ENCODE assay signal across 1 cellular context in genomic region chr16:4976079-4976478, GRCh38.
TF ChIP-seq lines count a peak whose summit lies in the region.

No MANE protein-coding gene starts in this region.

TF ChIP-seq in GM12878, 131 proteins besides CTCF, POLR2A, EP300 and RAD21 (continues in another document):
- TF ChIP-seq NR2C2 (IDR thresholded peaks at IDR 0.05; ENCODE audit: borderline replicate concordance, control insufficient read depth, insufficient read length, low read depth), result no peak
- TF ChIP-seq MEF2A (IDR thresholded peaks at IDR 0.05; ENCODE audit: insufficient read depth, low read depth, low read length), result 0 out of 2 replicates have a peak, but pooled peaks have one; percentile 23
- no peak for TF ChIP-seq NFXL1 (IDR thresholded peaks at IDR 0.05; ENCODE audit: borderline replicate concordance)
- peak; percentile 53; the same call in 1 of the 2 replicates for TF ChIP-seq MTA2 (IDR thresholded peaks at IDR 0.05; ENCODE audit: low read depth)
- no peak for TF ChIP-seq ZZZ3 (IDR thresholded peaks at IDR 0.05; ENCODE audit: control insufficient read depth, insufficient read length, low read depth)
- no peak for TF ChIP-seq NR2F1 (conservative IDR thresholded peaks at IDR 0.05)
- no peak for TF ChIP-seq ZBTB33 (IDR thresholded peaks at IDR 0.05)
- no peak for TF ChIP-seq NFYA (IDR thresholded peaks at IDR 0.05; ENCODE audit: borderline replicate concordance, low read depth, low read length)
- no peak for TF ChIP-seq MAX (IDR thresholded peaks at IDR 0.05; ENCODE audit: low read depth, low read length)
- no peak for TF ChIP-seq ZNF592 (IDR thresholded peaks at IDR 0.05)
- TF ChIP-seq BRCA1 (IDR thresholded peaks at IDR 0.05; ENCODE audit: low read depth, low read length), result no peak
- TF ChIP-seq SUZ12 (IDR thresholded peaks at IDR 0.05; ENCODE audit: unreplicated experiment), result no peak
- TF ChIP-seq EZH2 (IDR thresholded peaks at IDR 0.05; ENCODE audit: borderline replicate concordance, control insufficient read depth, low read depth, low read length), result no peak
- no peak for TF ChIP-seq MLLT1 (IDR thresholded peaks at IDR 0.05)
- no peak for TF ChIP-seq RCOR1 (conservative IDR thresholded peaks at IDR 0.05; ENCODE audit: low read depth, low read length)
- peak; percentile 94 for TF ChIP-seq ZNF24 (IDR thresholded peaks at IDR 0.05)
- TF ChIP-seq ZBTB11 (CRISPR knock-in tag; IDR thresholded peaks at IDR 0.05), result no peak
- no peak for TF ChIP-seq SREBF1 (IDR thresholded peaks at IDR 0.05; ENCODE audit: low read length)
- TF ChIP-seq RB1 (IDR thresholded peaks at IDR 0.05; ENCODE audit: borderline replicate concordance), result no peak
- TF ChIP-seq POLR2AphosphoS2 (IDR thresholded peaks at IDR 0.05; ENCODE audit: low read depth, low read length), result no peak
- TF ChIP-seq MXI1 (IDR thresholded peaks at IDR 0.05; ENCODE audit: low read depth, low read length), result no peak
- TF ChIP-seq ZNF622 (IDR thresholded peaks at IDR 0.05), result no peak
- no peak for TF ChIP-seq ELK1 (IDR thresholded peaks at IDR 0.05; ENCODE audit: low read depth, low read length)
- peak; percentile 39; the same call in 1 of the 2 replicates for TF ChIP-seq BCL11A (IDR thresholded peaks at IDR 0.05; ENCODE audit: low read depth, low read length)
- no peak for TF ChIP-seq CHD1 (IDR thresholded peaks at IDR 0.05; ENCODE audit: low read depth, low read length)
- TF ChIP-seq GATAD2B (conservative IDR thresholded peaks at IDR 0.05; ENCODE audit: low read depth), result no peak
- TF ChIP-seq IRF4 (IDR thresholded peaks at IDR 0.05; ENCODE audit: low read depth, low read length), result peak; percentile 91
- TF ChIP-seq BHLHE40 (IDR thresholded peaks at IDR 0.05; ENCODE audit: borderline replicate concordance in 1 of 2, low read depth in 2 of 2, low read length in 1 of 2), result no peak
- TF ChIP-seq E2F8 (IDR thresholded peaks at IDR 0.05; ENCODE audit: low read depth, partially characterized antibody), result no peak
- 0 out of 2 replicates have a peak, but pooled peaks have one; percentile 17 for TF ChIP-seq RUNX3 (IDR thresholded peaks at IDR 0.05; ENCODE audit: low read length)
- TF ChIP-seq RELA (IDR thresholded peaks at IDR 0.05; ENCODE audit: borderline replicate concordance, partially characterized antibody), result no peak
- TF ChIP-seq TCF12 (IDR thresholded peaks at IDR 0.05; ENCODE audit: low read depth, low read length), result no peak
- no peak for TF ChIP-seq ATF3 (IDR thresholded peaks at IDR 0.05; ENCODE audit: borderline replicate concordance, extremely low read depth, low read depth, low read length)
- no peak for TF ChIP-seq ASH2L (IDR thresholded peaks at IDR 0.05; ENCODE audit: borderline replicate concordance, low read depth)
- TF ChIP-seq IKZF2 (IDR thresholded peaks at IDR 0.05), result peak; percentile 22 to 55; a peak in 2 of 4 replicates
- TF ChIP-seq USF1 (IDR thresholded peaks at IDR 0.05; ENCODE audit: borderline replicate concordance, extremely low read length, insufficient read depth, low read depth, low read length), result no peak
- no peak for TF ChIP-seq CBX3 (IDR thresholded peaks at IDR 0.05; ENCODE audit: borderline replicate concordance, low read depth)
- peak; percentile 44; the same call in 1 of the 2 replicates for TF ChIP-seq PAX5 (IDR thresholded peaks at IDR 0.05; ENCODE audit: borderline replicate concordance, low read depth, low read length)
- peak; percentile 39; the same call in 1 of the 2 replicates for TF ChIP-seq ATF7 (IDR thresholded peaks at IDR 0.05; ENCODE audit: low read depth)
- TF ChIP-seq FOS (IDR thresholded peaks at IDR 0.05; ENCODE audit: borderline replicate concordance, extremely low read depth, insufficient read length), result no peak
- TF ChIP-seq CBFB (IDR thresholded peaks at IDR 0.05; ENCODE audit: low read depth), result no peak
- no peak for TF ChIP-seq PML (IDR thresholded peaks at IDR 0.05; ENCODE audit: low read length)
- peak; percentile 83; the same call in 1 of the 2 replicates for TF ChIP-seq DPF2 (IDR thresholded peaks at IDR 0.05)
- no peak for TF ChIP-seq BMI1 (IDR thresholded peaks at IDR 0.05; ENCODE audit: borderline replicate concordance)
- TF ChIP-seq SIX5 (IDR thresholded peaks at IDR 0.05; ENCODE audit: low read depth, low read length, severe bottlenecking), result no peak
- peak; percentile 47; the same call in 1 of the 2 replicates for TF ChIP-seq ZNF217 (IDR thresholded peaks at IDR 0.05)
- no peak for TF ChIP-seq SMAD5 (IDR thresholded peaks at IDR 0.05; ENCODE audit: low read depth)
- TF ChIP-seq ZNF384 (IDR thresholded peaks at IDR 0.05; ENCODE audit: borderline replicate concordance, low read depth, low read length), result peak; percentile 58; the same call in 1 of the 2 replicates
- TF ChIP-seq ZNF207 (IDR thresholded peaks at IDR 0.05; ENCODE audit: borderline replicate concordance), result no peak
- TF ChIP-seq MEF2B (IDR thresholded peaks at IDR 0.05; ENCODE audit: partially characterized antibody, poor library complexity, severe bottlenecking), result no peak
- TF ChIP-seq SPI1 (IDR thresholded peaks at IDR 0.05; ENCODE audit: borderline replicate concordance, insufficient read depth, low read depth, low read length), result peak; percentile 97
- TF ChIP-seq NRF1 (conservative IDR thresholded peaks at IDR 0.05; ENCODE audit: low read depth, low read length), result no peak
- TF ChIP-seq HCFC1 (IDR thresholded peaks at IDR 0.05; ENCODE audit: low read length), result no peak
- no peak for TF ChIP-seq PAX8 (IDR thresholded peaks at IDR 0.05)
- no peak for TF ChIP-seq STAT1 (conservative IDR thresholded peaks at IDR 0.05)
